Comparison of ENCODE assay signal across 8 cellular contexts in genomic region chr13:101751488-101751887, GRCh38.
DNase-seq lines count a peak whose midpoint lies in the region; ATAC-seq and TF ChIP-seq lines count a peak whose summit lies in the region.

No MANE protein-coding gene starts in this region.

- 13% methylated on average over 3 of the region's 3 CpGs for WGBS in right lobe of liver (ENCODE audit: insufficient coverage, low coverage, low lambda C conversion rate, missing lambda C conversion rate)
- WGBS in body of pancreas, 2 donors: 8 to 9% methylated on average over 3 of the region's 3 CpGs
- WGBS in ovary, 3 donors: 6 to 7% (median 6%) methylated on average over 3 of the region's 3 CpGs

- no peak for TF ChIP-seq EP300 in ovary (IDR thresholded peaks at IDR 0.05)

- peaks cover 10% of the 10 kb centered on the region for H3K9me3 ChIP-seq in PC-9 (ENCODE audit: insufficient read depth, low read depth)
- H3K9me3 ChIP-seq in right lobe of liver: no peaks in the 10 kb centered on the region
- no peaks in the 10 kb centered on the region for H3K9me3 ChIP-seq in body of pancreas
- no peaks in the 10 kb centered on the region for H3K9me3 ChIP-seq in ovary

- no peaks in the 10 kb centered on the region for H3K9me2 ChIP-seq in PC-9 (ENCODE audit: insufficient read depth)

- H3K4me1 ChIP-seq in PC-9 (replicated peaks; ENCODE audit: insufficient read depth) (peaks cover 16% of the 10 kb centered on the region), right lobe of liver (peaks cover 0 to 13% (median 5%) of the 10 kb centered on the region in 4 donors), body of pancreas (peaks cover 11% of the 10 kb centered on the region), ovary (ENCODE audit: insufficient read depth) (no peaks in the 10 kb centered on the region)

- H3K36me3 ChIP-seq in PC-9 (ENCODE audit: low read depth) (no peaks in the 10 kb centered on the region), right lobe of liver (no peaks in the 10 kb centered on the region), body of pancreas (replicated peaks in 1 of 2; ENCODE audit: insufficient read depth in 1 of 2, low read depth in 2 of 2) (no peaks in the 10 kb centered on the region), ovary (no peaks in the 10 kb centered on the region)

- H3K27me3 ChIP-seq in PC-9 (ENCODE audit: insufficient read depth, low read depth) (no peaks in the 10 kb centered on the region), right lobe of liver (no peaks in the 10 kb centered on the region), body of pancreas (no peaks in the 10 kb centered on the region), ovary (no peaks in the 10 kb centered on the region)

- peaks cover 14% of the 10 kb centered on the region for H3F3A ChIP-seq in PC-9 (ENCODE audit: insufficient read depth, low read depth)

- POLR2A ChIA-PET in PC-9 (lab: Charles Lee; ENCODE audit: unreplicated experiment): no interaction called here

- no peak for TF ChIP-seq CTCF in PC-9 (conservative IDR thresholded peaks at IDR 0.05)
- TF ChIP-seq CTCF in right lobe of liver (IDR thresholded peaks at IDR 0.05): no peak
- TF ChIP-seq CTCF in body of pancreas (IDR thresholded peaks at IDR 0.05): no peak
- no peak for TF ChIP-seq CTCF in ovary (IDR thresholded peaks at IDR 0.05)

- H2AFZ ChIP-seq in PC-9: no peak overlapping the region

- DNase-seq in HPDE6-E6E7 (ENCODE audit: extremely low spot score) (peak; percentile 9), PC-9 (peak; percentile 38 to 89), right lobe of liver (no peak), body of pancreas (no peak), GDM1 (lab: John Stamatoyannopoulos, UW) (no peak), ovary (no peak)

- no TSS peak for BruUV-seq in PC-9 (replicated peaks; lab: Mats Ljungman, UMichigan)

- CTCF ChIA-PET in PC-9 (lab: Charles Lee): no interaction called here

- H3K4me3 ChIP-seq in PC-9 (no peak overlapping the region), right lobe of liver (no peak overlapping the region), body of pancreas (no peak overlapping the region), ovary (no peak overlapping the region)

- peak overlapping the region; percentile 15 for H3K4me2 ChIP-seq in PC-9

- H4K20me1 ChIP-seq in PC-9 (ENCODE audit: insufficient read depth): no peaks in the 10 kb centered on the region

- no peak overlapping the region for H3K27ac ChIP-seq in PC-9
- no peak overlapping the region for H3K27ac ChIP-seq in right lobe of liver
- H3K27ac ChIP-seq in body of pancreas: no peak overlapping the region
- H3K27ac ChIP-seq in ovary: no peak overlapping the region

- no peaks in the 10 kb centered on the region for H3K79me2 ChIP-seq in PC-9 (ENCODE audit: low read depth)

- TF ChIP-seq POLR2A in right lobe of liver (IDR thresholded peaks at IDR 0.05): no peak
- no peak for TF ChIP-seq POLR2A in body of pancreas (IDR thresholded peaks at IDR 0.05)
- TF ChIP-seq POLR2A in ovary (IDR thresholded peaks at IDR 0.05): no peak

- intact Hi-C loops in PC-9 (cut with micrococcal nuclease; ENCODE audit: unreplicated experiment): loop anchor here (1.0 to 10.0 kb wide), 6 partner anchors 124 to 447 kb away; partner anchors contain the start of genes ITGBL1 and NALCN
- intact Hi-C loops in right lobe of liver (cut with DNase I): no loop called here
- intact Hi-C loops in body of pancreas (cut with DNase I): no loop called here
- intact Hi-C loops in ovary (cut with DNase I): no loop called here

- ATAC-seq in GM19351 (IDR thresholded peaks at IDR 0.05; ENCODE audit: unreplicated experiment): peak; percentile 70
- ATAC-seq in right lobe of liver: peak in 3 of 4 donors; percentile 19 to 71 (median 54)
- no peak for ATAC-seq in body of pancreas
- no peak for ATAC-seq in esophagus mucosa

Comparison
In these comparisons a context has a peak if more than half of its experiments do, and no peak if none do; other contexts are left out.
1. ATAC-seq: peak in GM19351 (single experiment) and right lobe of liver (3 of 4); none in body of pancreas (single experiment) and esophagus mucosa (single experiment).
2. DNase-seq: peak in HPDE6-E6E7 (single experiment) and PC-9 (2 of 2); none in right lobe of liver (0 of 3), body of pancreas (0 of 4), GDM1 (single experiment) and ovary (0 of 5).